In genomic region chr11:19243143-19243542, GRCh38 we compare ENCODE assay signal across 14 cellular contexts. TPM values are rescaled to one million over a fixed set of nuclear protein-coding genes. Genes with fewer than 3 reads are reported as not detected.
DNase-seq lines count a peak whose midpoint lies in the region; ATAC-seq and TF ChIP-seq lines count a peak whose summit lies in the region.
"Had no signal": no experiment of that assay in that cellular context is flagged by ENCODE, and none has a peak within 500 bp of the region (broad histone marks: within the 10 kb centered on the region; RNA-seq: fewer than 3 reads in every experiment).

No MANE protein-coding gene starts in this region.

- CTCF ChIA-PET in activated CD8-positive, alpha-beta T cell treated with anti-CD3 and anti-CD28 coated beads for 36 hours (lab: Charles Lee), result interaction anchor here (1.3 kb wide), 1 partner anchor 17 kb away, joined by 3 read pairs; no protein-coding TSS in a partner anchor

- no peaks in the 10 kb centered on the region for H4K20me1 ChIP-seq in BLaER1
- no peaks in the 10 kb centered on the region for H4K20me1 ChIP-seq in DND-41 (ENCODE audit: insufficient read depth, low read length)

- 73 to 84% (median 75%) methylated on average over 5 of the region's 5 CpGs for WGBS in psoas muscle, 3 donors

- H3K4me3 Mint-ChIP-seq in activated CD8-positive, alpha-beta T cell treated with anti-CD3 and anti-CD28 coated beads for 36 hours, result no peak overlapping the region

- H3K36me3 ChIP-seq in BLaER1, result peaks cover 8% of the 10 kb centered on the region; the same call in 1 of the 2 replicates
- H3K36me3 ChIP-seq in DND-41 (ENCODE audit: insufficient read depth, low read length), result peaks cover 16% of the 10 kb centered on the region
- no peaks in the 10 kb centered on the region for H3K36me3 ChIP-seq in iPS-15b (ENCODE audit: control insufficient read depth, insufficient read depth, low read length)
- no peaks in the 10 kb centered on the region for H3K36me3 ChIP-seq in psoas muscle (ENCODE audit: insufficient read depth in 1 of 2, low read depth in 1 of 2)
- H3K36me3 ChIP-seq: vagina had no signal

- H3K4me1 ChIP-seq in BLaER1, result peaks cover 33% of the 10 kb centered on the region
- H3K4me1 ChIP-seq in DND-41 (ENCODE audit: insufficient read depth, low read length), result peaks cover 32% of the 10 kb centered on the region
- H3K4me1 ChIP-seq in iPS-15b (ENCODE audit: control insufficient read depth, insufficient read depth, low read length), result no peaks in the 10 kb centered on the region
- H3K4me1 ChIP-seq in psoas muscle, result peaks cover 10% of the 10 kb centered on the region

- POLR2A ChIA-PET in activated CD8-positive, alpha-beta T cell treated with anti-CD3 and anti-CD28 coated beads for 36 hours (lab: Charles Lee), result no interaction called here

- no peaks in the 10 kb centered on the region for H3K9me3 ChIP-seq in BLaER1
- H3K9me3 ChIP-seq in DND-41 (ENCODE audit: insufficient read depth, low read length, severe bottlenecking), result no peaks in the 10 kb centered on the region
- H3K9me3 ChIP-seq in iPS-15b (ENCODE audit: control insufficient read depth, insufficient read depth, low read length), result no peaks in the 10 kb centered on the region
- no peaks in the 10 kb centered on the region for H3K9me3 ChIP-seq in psoas muscle
- H3K9me3 ChIP-seq: MG63, SK-N-SH, vagina had no signal

- H3K27me3 ChIP-seq in BLaER1 (0 out of 2 replicates have a peak, but pooled peaks cover 11% of the 10 kb centered on the region), DND-41 (ENCODE audit: insufficient read depth, low read length, poor library complexity) (no peaks in the 10 kb centered on the region), iPS-15b (ENCODE audit: control insufficient read depth, insufficient read depth, low read length) (peaks cover 31% of the 10 kb centered on the region), psoas muscle (ENCODE audit: insufficient read depth in 3 of 3, low read length in 2 of 3) (peaks cover 0 to 27% (median 9%) of the 10 kb centered on the region in 3 donors)
- H3K27me3 ChIP-seq: MG63 had no signal

- peaks cover 11% of the 10 kb centered on the region for H3K36me3 Mint-ChIP-seq in activated CD8-positive, alpha-beta T cell treated with anti-CD3 and anti-CD28 coated beads for 36 hours (ENCODE audit: low read depth)

- peak overlapping the region; percentile 99 for H3K4me2 ChIP-seq in BLaER1
- H3K4me2 ChIP-seq in DND-41 (ENCODE audit: insufficient read depth, low read length), result no peak overlapping the region
- H3K4me2 ChIP-seq: SK-N-SH had no signal

- H2AFZ ChIP-seq in DND-41 (ENCODE audit: low read depth, low read length), result no peak overlapping the region

- peaks cover 6% of the 10 kb centered on the region for H3K4me1 Mint-ChIP-seq in activated CD8-positive, alpha-beta T cell treated with anti-CD3 and anti-CD28 coated beads for 36 hours (ENCODE audit: low read depth)

- H3K27me3 Mint-ChIP-seq in activated CD8-positive, alpha-beta T cell treated with anti-CD3 and anti-CD28 coated beads for 36 hours, result peaks cover 44% of the 10 kb centered on the region

- no peak for ATAC-seq in DND-41 (ENCODE audit: insufficient read depth, low read depth)
- ATAC-seq in psoas muscle, result no peak
- ATAC-seq in HG02642 (IDR thresholded peaks at IDR 0.05; ENCODE audit: poor library complexity, unreplicated experiment), result no peak
- no peak for ATAC-seq in activated CD8-positive, alpha-beta T cell treated with anti-CD3 and anti-CD28 coated beads for 36 hours

- no peak for TF ChIP-seq CTCF in DND-41 (IDR thresholded peaks at IDR 0.05; ENCODE audit: borderline replicate concordance, extremely low read depth, low read length, poor library complexity, severe bottlenecking)
- TF ChIP-seq CTCF in psoas muscle (IDR thresholded peaks at IDR 0.05), result no peak
- TF ChIP-seq CTCF in activated CD8-positive, alpha-beta T cell treated with anti-CD3 and anti-CD28 coated beads for 36 hours (IDR thresholded peaks at IDR 0.05), result no peak

- H3K9me3 Mint-ChIP-seq in activated CD8-positive, alpha-beta T cell treated with anti-CD3 and anti-CD28 coated beads for 36 hours, result no peaks in the 10 kb centered on the region

- H3K27ac ChIP-seq in BLaER1 (no peak overlapping the region), DND-41 (ENCODE audit: low read length) (no peak overlapping the region), psoas muscle (no peak overlapping the region)
- H3K27ac ChIP-seq: vagina had no signal

- H3K9ac ChIP-seq in BLaER1 (no peak overlapping the region), DND-41 (ENCODE audit: low read depth, low read length) (peak overlapping the region; percentile 10), iPS-15b (ENCODE audit: low read depth, low read length) (no peak overlapping the region)
- H3K9ac ChIP-seq: SK-N-SH had no signal

- peaks cover 27% of the 10 kb centered on the region for H3K79me2 ChIP-seq in DND-41 (ENCODE audit: insufficient read depth, low read length)

- no peak overlapping the region for H3K4me3 ChIP-seq in BLaER1
- no peak overlapping the region for H3K4me3 ChIP-seq in DND-41 (ENCODE audit: low read depth in 1 of 2, low read length in 2 of 2)
- H3K4me3 ChIP-seq in iPS-15b (ENCODE audit: low read depth, low read length), result peak overlapping the region; percentile 85
- H3K4me3 ChIP-seq in psoas muscle, result no peak overlapping the region
- H3K4me3 ChIP-seq: MG63 had no signal

- DNase-seq in DND-41 (no peak), psoas muscle (no peak)
- DNase-seq in activated effector memory CD4-positive, alpha-beta T cell treated with anti-CD3 and anti-CD28 coated beads, Interleukin-2, amount 50 U/mL, for 16 hours, result no peak
- no peak for DNase-seq in activated CD8-positive, alpha-beta T cell treated with anti-CD3 and anti-CD28 coated beads for 36 hours
- DNase-seq: activated T-cell treated with anti-CD3 and anti-CD28 coated beads, Interleukin-2, amount 50 U/mL, for 1 hour; foreskin melanocyte; MG63; NCI-H2107; SK-N-SH had no signal

- TF ChIP-seq POLR2A in Raji (IDR thresholded peaks at IDR 0.05; ENCODE audit: insufficient read depth, low read depth, low read length), result peak; percentile 38; the same call in 1 of the 2 replicates

- intact Hi-C loops in psoas muscle (cut with DNase I), result loop anchor here in 1 of 2 donors (10.0 kb wide), 1 partner anchor 58 kb away; no protein-coding TSS in a partner anchor
- intact Hi-C loops in activated CD8-positive, alpha-beta T cell treated with anti-CD3 and anti-CD28 coated beads for 36 hours (cut with micrococcal nuclease), result no loop called here

- H3K27ac Mint-ChIP-seq in activated CD8-positive, alpha-beta T cell treated with anti-CD3 and anti-CD28 coated beads for 36 hours, result no peak overlapping the region

RNA-seq across cellular contexts. Expression of gene E2F8, which starts 2.4 kb away (rescaled TPM):
- 10 to 100 TPM in 1 of 4 donors, 1 to 10 TPM in 3; 1.4 to 11.6 (median 3.9) TPM for total RNA-seq in psoas muscle
- 1 to 10 TPM in 2 of 3 donors, under 1 TPM in 1; 1.00 to 1.5 (median 1.2) TPM for polyA plus RNA-seq in psoas muscle
- total RNA-seq in activated CD8-positive, alpha-beta T cell treated with anti-CD3 and anti-CD28 coated beads for 36 hours, result 10 to 100 TPM; 12.9 to 13.1 TPM

RNA-seq across cellular contexts. Expression of gene CSRP3, which starts 41.4 kb away (rescaled TPM):
- 1,000 to 10,000 TPM in 2 of 4 donors, 100 to 1,000 TPM in 2; 316 to 1,082 (median 863) TPM for total RNA-seq in psoas muscle
- polyA plus RNA-seq in psoas muscle, result 100 to 1,000 TPM in 2 of 3 donors, 10 to 100 TPM in 1; 35.9 to 856 (median 122) TPM
- total RNA-seq in activated CD8-positive, alpha-beta T cell treated with anti-CD3 and anti-CD28 coated beads for 36 hours, result not detected
- total RNA-seq: vagina had no signal
- polyA plus RNA-seq: SK-N-SH had no signal

Comparison
In these comparisons a context has a peak if more than half of its experiments do, and no peak if none do; other contexts are left out.
1. RNA of gene CSRP3, which starts 41.4 kb away (total RNA-seq): 316 to 1,082 TPM in psoas muscle; not detected in activated CD8-positive, alpha-beta T cell treated with anti-CD3 and anti-CD28 coated beads for 36 hours; every median in the first group is over 100 times any median in the second.